In the genomic region with DNA sequence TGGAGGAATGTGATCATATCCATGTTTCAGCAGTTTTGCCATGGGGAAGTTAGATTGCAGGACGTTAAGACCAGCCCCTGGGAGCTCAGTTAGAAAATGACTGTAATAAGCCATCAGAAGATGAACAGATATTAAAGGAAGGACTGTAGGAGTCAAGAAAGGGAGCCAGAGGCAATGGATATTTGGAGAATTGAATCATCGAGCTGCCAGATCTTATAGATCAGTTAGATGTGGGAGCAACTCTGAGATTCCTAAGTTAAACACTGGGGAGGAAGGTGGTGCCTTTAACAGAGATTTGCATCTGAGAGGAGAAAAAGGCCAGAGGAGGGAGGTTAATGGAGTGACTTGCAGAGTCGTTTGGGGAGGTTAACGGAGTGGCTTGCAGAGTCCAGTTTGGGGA, we compare ENCODE assay signal across 23 cellular contexts.
"Had no signal": no experiment of that assay in that cellular context is flagged by ENCODE, and none has a peak within 500 bp of the region (broad histone marks: within the 10 kb centered on the region; RNA-seq: fewer than 3 reads in every experiment).

No MANE protein-coding gene starts in this region.

- H3K4me3 ChIP-seq: colonic mucosa, coronary artery, dorsolateral prefrontal cortex, esophagus muscularis mucosa, esophagus squamous epithelium, gastrocnemius medialis, gastroesophageal sphincter, heart left ventricle, heart right ventricle had no signal

- H3K4me3 Mint-ChIP-seq: dendritic cell treated with granulocyte-macrophage colony-stimulating factor and Interleukin-4, amounts not matched to agents 40 ng/mL and 50 ng/mL, for 4 days; endodermal cell had no signal

- H3K27ac Mint-ChIP-seq: dendritic cell treated with granulocyte-macrophage colony-stimulating factor and Interleukin-4, amounts not matched to agents 40 ng/mL and 50 ng/mL, for 4 days; endodermal cell had no signal

- DNase-seq: colonic mucosa; cortex of kidney; dermis blood vessel endothelial cell; dorsolateral prefrontal cortex; effector CD4-positive, alpha-beta T cell; effector CD8-positive, alpha-beta T cell; erythroblast; esophagus squamous epithelium; foreskin fibroblast; foreskin keratinocyte; foreskin melanocyte; gastrocnemius medialis; glutamatergic neuron; head of caudate nucleus; heart left ventricle; heart right ventricle had no signal

- H3K27me3 Mint-ChIP-seq: dendritic cell treated with granulocyte-macrophage colony-stimulating factor and Interleukin-4, amounts not matched to agents 40 ng/mL and 50 ng/mL, for 4 days had no signal

- H3K4me1 ChIP-seq: colonic mucosa, esophagus squamous epithelium, foreskin keratinocyte, heart left ventricle, heart right ventricle had no signal

- ATAC-seq: esophagus mucosa, foreskin keratinocyte, gastrocnemius medialis, gastroesophageal sphincter, heart left ventricle, heart right ventricle had no signal

- H3K27ac ChIP-seq: colonic mucosa, coronary artery, epithelial cell of prostate, esophagus muscularis mucosa, esophagus squamous epithelium, foreskin keratinocyte, gastroesophageal sphincter, heart left ventricle, heart right ventricle had no signal

- H3K27me3 ChIP-seq: colonic mucosa, dorsolateral prefrontal cortex, esophagus muscularis mucosa, esophagus squamous epithelium, foreskin keratinocyte, gastrocnemius medialis, gastroesophageal sphincter had no signal

- H3K36me3 ChIP-seq: colonic mucosa, esophagus muscularis mucosa, esophagus squamous epithelium, gastrocnemius medialis, gastroesophageal sphincter, heart left ventricle, heart right ventricle had no signal

- H3K9me3 Mint-ChIP-seq: dendritic cell treated with granulocyte-macrophage colony-stimulating factor and Interleukin-4, amounts not matched to agents 40 ng/mL and 50 ng/mL, for 4 days had no signal

- H3K9me3 ChIP-seq: colonic mucosa, esophagus muscularis mucosa, esophagus squamous epithelium, gastrocnemius medialis, gastroesophageal sphincter, heart left ventricle, heart right ventricle had no signal
